ENCODE assay signal across 10 cellular contexts in the genomic region with DNA sequence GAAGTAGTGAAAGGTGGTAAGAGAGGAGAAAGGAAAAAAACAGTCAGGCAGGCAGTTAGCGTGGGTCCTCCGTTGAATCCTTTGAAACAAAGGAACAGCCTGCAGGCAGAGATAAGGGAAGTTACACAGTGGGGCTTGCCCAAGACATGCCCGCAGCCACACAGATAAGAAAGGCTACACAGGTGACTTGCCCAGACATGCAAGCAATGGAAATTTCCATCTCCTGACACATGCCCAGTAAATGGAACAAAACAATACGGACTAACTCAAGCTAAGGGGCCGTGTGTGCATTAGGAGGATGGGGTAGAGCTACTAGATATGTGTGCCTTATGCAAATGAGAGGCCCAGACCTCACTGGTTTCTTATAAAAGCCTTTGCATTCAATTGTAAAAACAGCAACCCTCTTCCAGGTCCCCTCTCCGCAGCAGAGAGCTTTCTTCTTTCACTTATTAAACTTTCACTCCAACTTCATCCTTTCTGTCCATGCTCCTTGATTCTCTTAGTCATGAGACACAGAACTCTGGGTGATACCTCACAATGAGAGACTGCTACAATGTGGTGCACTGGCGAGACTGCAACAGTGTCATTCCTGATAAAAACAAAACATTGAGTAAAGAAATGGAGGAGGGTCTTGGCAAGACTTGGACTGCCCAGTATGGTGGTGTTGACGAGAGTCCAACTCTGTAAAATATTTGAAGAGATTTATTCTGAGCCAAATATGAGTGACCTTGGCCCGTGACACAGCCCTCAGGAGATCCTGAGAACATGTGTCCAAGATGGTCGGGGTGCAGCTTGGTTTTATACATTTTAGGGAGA.
DNase-seq lines count a peak whose midpoint lies in the region; ATAC-seq and TF ChIP-seq lines count a peak whose summit lies in the region.
"Had no signal": no experiment of that assay in that cellular context is flagged by ENCODE, and none has a peak within 500 bp of the region (broad histone marks: within the 10 kb centered on the region; RNA-seq: fewer than 3 reads in every experiment).

No MANE protein-coding gene starts in this region.

- no peaks in the 10 kb centered on the region for H3K36me3 Mint-ChIP-seq in activated naive CD4-positive, alpha-beta T cell treated with anti-CD3 and anti-CD28 coated beads, Interleukin-2, amount 10 ng/mL, durations not matched to agents 7 days and 5 days
- H3K36me3 Mint-ChIP-seq in activated T-helper 17 cell treated with anti-CD3 and anti-CD28 coated beads, Interleukin-2, amount 50 U/mL, for 72 hours (ENCODE audit: low read depth), result no peaks in the 10 kb centered on the region

- H3K4me1 ChIP-seq in upper lobe of right lung, result no peaks in the 10 kb centered on the region

- ATAC-seq in activated T-helper 17 cell treated with anti-CD3 and anti-CD28 coated beads, Interleukin-2, amount 50 U/mL, for 72 hours (replicated peaks), result no peak
- ATAC-seq in upper lobe of right lung, result peak; percentile 26
- no peak for ATAC-seq in HG03135 (IDR thresholded peaks at IDR 0.05; ENCODE audit: unreplicated experiment)
- ATAC-seq: HCT116 had no signal

- peak overlapping the region; percentile 74 for H3K27ac Mint-ChIP-seq in activated naive CD4-positive, alpha-beta T cell treated with anti-CD3 and anti-CD28 coated beads, Interleukin-2, amount 10 ng/mL, durations not matched to agents 7 days and 5 days
- H3K27ac Mint-ChIP-seq in activated T-helper 17 cell treated with anti-CD3 and anti-CD28 coated beads, Interleukin-2, amount 50 U/mL, for 72 hours, result peak overlapping the region; percentile 58

- no peaks in the 10 kb centered on the region for H3K27me3 ChIP-seq in upper lobe of right lung

- no peaks in the 10 kb centered on the region for H3K36me3 ChIP-seq in upper lobe of right lung

- TF ChIP-seq CTCF in upper lobe of right lung (IDR thresholded peaks at IDR 0.05), result no peak

- CTCF ChIA-PET in activated naive CD4-positive, alpha-beta T cell treated with anti-CD3 and anti-CD28 coated beads, Interleukin-2, amount 10 ng/mL, durations not matched to agents 7 days and 5 days (lab: Charles Lee), result no interaction called here

- in situ Hi-C loops in KBM-7 (cut with MboI; ENCODE audit: low pct_unique_long_range_greater_than_20kb, low sequenced_read_pairs), result no loop called here

- H3K9me3 ChIP-seq in upper lobe of right lung, result no peaks in the 10 kb centered on the region

- H3K4me1 Mint-ChIP-seq in activated naive CD4-positive, alpha-beta T cell treated with anti-CD3 and anti-CD28 coated beads, Interleukin-2, amount 10 ng/mL, durations not matched to agents 7 days and 5 days, result peaks cover 4% of the 10 kb centered on the region
- no peaks in the 10 kb centered on the region for H3K4me1 Mint-ChIP-seq in activated T-helper 17 cell treated with anti-CD3 and anti-CD28 coated beads, Interleukin-2, amount 50 U/mL, for 72 hours

- H3K4me3 ChIP-seq in upper lobe of right lung, result no peak overlapping the region

- no peaks in the 10 kb centered on the region for H3K27me3 Mint-ChIP-seq in activated naive CD4-positive, alpha-beta T cell treated with anti-CD3 and anti-CD28 coated beads, Interleukin-2, amount 10 ng/mL, durations not matched to agents 7 days and 5 days
- no peaks in the 10 kb centered on the region for H3K27me3 Mint-ChIP-seq in activated T-helper 17 cell treated with anti-CD3 and anti-CD28 coated beads, Interleukin-2, amount 50 U/mL, for 72 hours

- no peak overlapping the region for H3K27ac ChIP-seq in upper lobe of right lung

- DNase-seq in activated naive CD4-positive, alpha-beta T cell treated with anti-CD3 and anti-CD28 coated beads, Interleukin-2, amount 10 ng/mL, durations not matched to agents 7 days and 5 days, result no peak
- no peak for DNase-seq in activated naive CD4-positive, alpha-beta T cell (lab: John Stamatoyannopoulos, UW)
- DNase-seq in KBM-7 (peak; percentile 98), upper lobe of right lung (no peak), amniotic stem cell (lab: John Stamatoyannopoulos, UW) (no peak)
- no peak for DNase-seq in stimulated activated CD4-positive, alpha-beta T cell treated with anti-CD3 and anti-CD28 coated beads, Interleukin-2, amount 100 ng/mL, for 24 hours
- DNase-seq: stimulated activated CD4-positive, alpha-beta T cell treated with anti-CD3 and anti-CD28 coated beads, Interleukin-15, amount 100 ng/mL, for 24 hours had no signal

- H3K9me3 Mint-ChIP-seq in activated naive CD4-positive, alpha-beta T cell treated with anti-CD3 and anti-CD28 coated beads, Interleukin-2, amount 10 ng/mL, durations not matched to agents 7 days and 5 days, result no peaks in the 10 kb centered on the region
- H3K9me3 Mint-ChIP-seq in activated T-helper 17 cell treated with anti-CD3 and anti-CD28 coated beads, Interleukin-2, amount 50 U/mL, for 72 hours, result peaks cover 4% of the 10 kb centered on the region

- no peak overlapping the region for H3K4me3 Mint-ChIP-seq in activated naive CD4-positive, alpha-beta T cell treated with anti-CD3 and anti-CD28 coated beads, Interleukin-2, amount 10 ng/mL, durations not matched to agents 7 days and 5 days
- no peak overlapping the region for H3K4me3 Mint-ChIP-seq in activated T-helper 17 cell treated with anti-CD3 and anti-CD28 coated beads, Interleukin-2, amount 50 U/mL, for 72 hours

- intact Hi-C loops in upper lobe of right lung (cut with DNase I), result no loop called here
